16 cellular contexts compared by ENCODE assay signal in genomic region chr13:30045916-30046704, GRCh38.
DNase-seq lines count a peak whose midpoint lies in the region; ATAC-seq and TF ChIP-seq lines count a peak whose summit lies in the region.
"Had no signal": no experiment of that assay in that cellular context is flagged by ENCODE, and none has a peak within 500 bp of the region (broad histone marks: within the 10 kb centered on the region; RNA-seq: fewer than 3 reads in every experiment).

No MANE protein-coding gene starts in this region.

- no peaks in the 10 kb centered on the region for H3K36me3 Mint-ChIP-seq in activated naive CD4-positive, alpha-beta T cell treated with anti-CD3 and anti-CD28 coated beads, Interleukin-2, amount 50 U/mL, for 72 hours

- H3K27me3 ChIP-seq in RWPE2 (ENCODE audit: insufficient read depth, poor library complexity, severe bottlenecking) (no peaks in the 10 kb centered on the region), smooth muscle cell (ENCODE audit: low read depth) (no peaks in the 10 kb centered on the region)
- H3K27me3 ChIP-seq: cardiac muscle cell had no signal

- H3K27ac ChIP-seq in RWPE2 (ENCODE audit: poor library complexity, severe bottlenecking) (no peak overlapping the region), smooth muscle cell (ENCODE audit: low read depth) (peak overlapping the region; percentile 55)
- H3K27ac ChIP-seq: cardiac muscle cell, VCaP had no signal

- no peaks in the 10 kb centered on the region for H4K20me1 ChIP-seq in smooth muscle cell (ENCODE audit: low read depth)

- 53% methylated on average over 7 of the region's 7 CpGs for WGBS in smooth muscle cell (ENCODE audit: low lambda C conversion rate)

- no peak for TF ChIP-seq CTCF in RWPE2 (IDR thresholded peaks at IDR 0.05; ENCODE audit: poor library complexity, severe bottlenecking)
- no peak for TF ChIP-seq CTCF in fibroblast of mammary gland (conservative IDR thresholded peaks at IDR 0.05; ENCODE audit: control insufficient read depth, insufficient read depth, low read depth, low read length)
- no peak for TF ChIP-seq CTCF in smooth muscle cell (IDR thresholded peaks at IDR 0.05; ENCODE audit: borderline replicate concordance, insufficient read depth, poor library complexity, severe bottlenecking)

- H3K79me2 ChIP-seq in smooth muscle cell (ENCODE audit: low read depth) = no peaks in the 10 kb centered on the region

- no peak overlapping the region for H3K27ac Mint-ChIP-seq in activated naive CD4-positive, alpha-beta T cell treated with anti-CD3 and anti-CD28 coated beads, Interleukin-2, amount 50 U/mL, for 72 hours
- H3K27ac Mint-ChIP-seq: nephron had no signal

- peak overlapping the region; percentile 29 for H3K4me2 ChIP-seq in smooth muscle cell

- H3K9me3 ChIP-seq in RWPE2 (ENCODE audit: severe bottlenecking) = no peaks in the 10 kb centered on the region
- H3K9me3 ChIP-seq in smooth muscle cell (replicated peaks; ENCODE audit: low read depth) = no peaks in the 10 kb centered on the region

- peak; percentile 25 for DNase-seq in NCI-H82 (lab: John Stamatoyannopoulos, UW)
- DNase-seq in NCI-H82 treated with DMSO at 0.1 percent for 48 hours (lab: John Stamatoyannopoulos, UW; ENCODE audit: unreplicated experiment) = no peak
- no peak for DNase-seq in RWPE2 (ENCODE audit: low spot score)
- peak; percentile 76 for DNase-seq in fibroblast of mammary gland (ENCODE audit: low read depth)
- no peak for DNase-seq in smooth muscle cell (lab: John Stamatoyannopoulos, UW; ENCODE audit: unreplicated experiment)
- no peak for DNase-seq in OCI-M2 (lab: John Stamatoyannopoulos, UW; ENCODE audit: unreplicated experiment)
- no peak for DNase-seq in NCI-H2081 (lab: John Stamatoyannopoulos, UW)
- no peak for DNase-seq in activated naive CD4-positive, alpha-beta T cell treated with anti-CD3 and anti-CD28 coated beads, Interleukin-2, amount 50 U/mL, for 72 hours (ENCODE audit: low spot score in 2 of 2)
- DNase-seq: DND-41, erythroblast, NCI-H1048, SHP77 had no signal

- H3K36me3 ChIP-seq in RWPE2 (ENCODE audit: low read depth) (no peaks in the 10 kb centered on the region), smooth muscle cell (ENCODE audit: low read depth) (no peaks in the 10 kb centered on the region)
- H3K36me3 ChIP-seq: cardiac muscle cell had no signal

- 0 out of 3 replicates have a peak, but pooled peaks have one; percentile 46 for ATAC-seq in RWPE2 (ENCODE audit: low read depth)
- no peak for ATAC-seq in activated naive CD4-positive, alpha-beta T cell treated with anti-CD3 and anti-CD28 coated beads, Interleukin-2, amount 50 U/mL, for 72 hours

- H2AFZ ChIP-seq in smooth muscle cell (ENCODE audit: low read depth) = no peak overlapping the region

- no peak overlapping the region for H3K9ac ChIP-seq in smooth muscle cell (ENCODE audit: low read depth)

- peaks cover 0 to 6% of the 10 kb centered on the region in 2 donors for H3K9me3 Mint-ChIP-seq in activated naive CD4-positive, alpha-beta T cell treated with anti-CD3 and anti-CD28 coated beads, Interleukin-2, amount 50 U/mL, for 72 hours
- H3K9me3 Mint-ChIP-seq: nephron had no signal

- H3K4me1 ChIP-seq in RWPE2 (ENCODE audit: insufficient read depth, poor library complexity, severe bottlenecking) = peaks cover 7% of the 10 kb centered on the region
- no peaks in the 10 kb centered on the region for H3K4me1 ChIP-seq in smooth muscle cell (ENCODE audit: low read depth)

- no peak overlapping the region for H3K4me3 ChIP-seq in RWPE2 (ENCODE audit: severe bottlenecking)
- H3K4me3 ChIP-seq in fibroblast of mammary gland (ENCODE audit: control insufficient read depth, low read depth, low read length) = no peak overlapping the region
- no peak overlapping the region for H3K4me3 ChIP-seq in smooth muscle cell
- H3K4me3 ChIP-seq: cardiac muscle cell, skin epidermis had no signal

- no peaks in the 10 kb centered on the region for H3F3A ChIP-seq in smooth muscle cell (ENCODE audit: low read depth)

Comparison
In these comparisons a context has a peak if more than half of its experiments do, and no peak if none do; other contexts are left out.
1. DNase-seq: peak in NCI-H82 (single experiment) and fibroblast of mammary gland (single experiment); none in NCI-H82 treated with DMSO at 0.1 percent for 48 hours (single experiment), RWPE2 (single experiment), smooth muscle cell (single experiment), OCI-M2 (single experiment), NCI-H2081 (0 of 2) and activated naive CD4-positive, alpha-beta T cell treated with anti-CD3 and anti-CD28 coated beads, Interleukin-2, amount 50 U/mL, for 72 hours (0 of 2).